In the genomic region with DNA sequence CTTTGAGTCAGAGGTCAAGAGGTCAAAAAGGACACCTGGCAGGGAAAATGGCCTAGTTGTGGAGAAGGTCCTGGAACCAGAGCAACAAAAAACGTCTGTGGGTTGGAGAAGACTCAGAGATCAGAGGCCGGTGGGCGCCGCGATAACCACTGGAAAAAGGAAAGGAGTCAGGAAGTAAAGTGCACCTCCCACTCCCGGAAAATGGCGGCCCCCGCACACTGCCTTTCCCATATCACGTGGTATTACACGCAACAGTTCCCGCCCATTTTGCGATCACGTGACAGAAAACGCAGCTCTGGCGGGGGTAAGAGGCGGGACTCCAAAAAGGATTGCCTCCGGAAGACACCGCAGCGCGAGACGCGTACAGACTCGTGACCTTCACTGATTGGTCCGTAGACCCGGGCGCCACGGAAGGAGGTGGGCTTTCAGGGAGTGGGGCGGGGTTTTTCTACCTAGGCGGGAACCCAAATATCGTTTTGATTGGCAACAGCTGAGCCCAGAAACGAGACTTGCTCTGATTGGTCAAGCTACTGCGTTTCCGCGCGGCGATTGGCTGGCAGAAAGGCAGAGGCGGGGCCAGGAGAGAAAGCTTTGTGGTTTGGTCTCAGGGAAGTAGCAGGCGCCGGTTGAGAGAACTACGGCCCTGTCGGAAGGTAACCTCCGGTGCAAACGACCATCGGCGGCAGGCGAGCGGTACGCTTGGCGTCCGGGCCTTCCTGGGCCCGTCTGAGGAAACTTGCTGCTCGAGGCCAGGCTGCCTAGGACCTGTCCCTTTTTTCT, we compare ENCODE assay signal across 8 cellular contexts. TPM values are rescaled to one million over a fixed set of nuclear protein-coding genes. Genes with fewer than 3 reads are reported as not detected.
DNase-seq lines count a peak whose midpoint lies in the region; ATAC-seq and TF ChIP-seq lines count a peak whose summit lies in the region.

A gene with protein sequence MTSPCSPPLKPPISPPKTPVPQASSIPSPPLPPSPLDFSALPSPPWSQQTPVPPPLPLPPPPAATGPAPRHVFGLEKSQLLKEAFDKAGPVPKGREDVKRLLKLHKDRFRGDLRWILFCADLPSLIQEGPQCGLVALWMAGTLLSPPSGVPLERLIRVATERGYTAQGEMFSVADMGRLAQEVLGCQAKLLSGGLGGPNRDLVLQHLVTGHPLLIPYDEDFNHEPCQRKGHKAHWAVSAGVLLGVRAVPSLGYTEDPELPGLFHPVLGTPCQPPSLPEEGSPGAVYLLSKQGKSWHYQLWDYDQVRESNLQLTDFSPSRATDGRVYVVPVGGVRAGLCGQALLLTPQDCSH (minus strand): TSS at position 193 of the 780 bp plus-strand sequence. CDS start 674 bp downstream, outside the sequence.

- peak within 1 kb of the TSS; percentile 74 for H2AFZ ChIP-seq in PC-3 (ENCODE audit: low read length)

- H3K4me3 ChIP-seq in PC-3 (ENCODE audit: low read length) (peak within 1 kb of the TSS; percentile 95), epithelial cell of proximal tubule (ENCODE audit: low read depth, low read length) (peak within 1 kb of the TSS; percentile 74)

- peak; percentile 99 for DNase-seq in DMS114 treated with DMSO at 0.1 percent for 48 hours (lab: John Stamatoyannopoulos, UW; ENCODE audit: unreplicated experiment)
- DNase-seq in PC-3 = peak; percentile 99
- DNase-seq in activated T-cell treated with anti-CD3 and anti-CD28 coated beads, Interleukin-2, amount 50 U/mL, for 1 hour = peak; percentile 99
- peak; percentile 98 for DNase-seq in epithelial cell of proximal tubule (ENCODE audit: low read depth)
- DNase-seq in mucosa of gallbladder (ENCODE audit: low spot score) = peak; percentile 100
- peak; percentile 99 for DNase-seq in stimulated activated CD8-positive, alpha-beta memory T cell treated with anti-CD3 and anti-CD28 coated beads, Interleukin-4, amount 100 ng/mL, for 4 hours (ENCODE audit: low read depth in 2 of 2, low spot score in 1 of 2)

- H3F3A ChIP-seq in PC-3 (ENCODE audit: low read length, unreplicated experiment) = no peaks in the 10 kb centered on the region

- peaks cover 4% of the 10 kb centered on the region for H3K36me3 ChIP-seq in PC-3 (ENCODE audit: low read depth, low read length)

- no peak for TF ChIP-seq EP300 in Ishikawa (IDR thresholded peaks at IDR 0.05; ENCODE audit: borderline replicate concordance)

- intact Hi-C loops in PC-3 (cut with micrococcal nuclease) = loop anchor here (1.0 to 2.0 kb wide), 2 partner anchors 28 to 34 kb away; partner anchors contain the start of genes COQ8B, ITPKC and RAB4B

- CTCF ChIA-PET in PC-3 (lab: Charles Lee) = no interaction called here

- TF ChIP-seq CTCF in PC-3 (conservative IDR thresholded peaks at IDR 0.05; ENCODE audit: low read depth, low read length) (no peak), epithelial cell of proximal tubule (conservative IDR thresholded peaks at IDR 0.05; ENCODE audit: low read depth, low read length) (no peak)

- BruUV-seq in PC-3 (replicated peaks; lab: Mats Ljungman, UMichigan) = no TSS peak

- peaks cover 30% of the 10 kb centered on the region for H3K4me1 ChIP-seq in PC-3 (ENCODE audit: insufficient read depth, low read length)

- ATAC-seq in GM21576 (IDR thresholded peaks at IDR 0.05; ENCODE audit: unreplicated experiment) (peak; percentile 84), PC-3 (peak; percentile 88)

- H3K9me3 ChIP-seq in PC-3 (ENCODE audit: low read length) = no peaks in the 10 kb centered on the region

- H3K9ac ChIP-seq in PC-3 (ENCODE audit: low read length) = peak within 1 kb of the TSS; percentile 99

- H3K9me2 ChIP-seq in PC-3 (replicated peaks; ENCODE audit: low read length) = no peaks in the 10 kb centered on the region

- H3K79me2 ChIP-seq in PC-3 (ENCODE audit: low read length) = peaks cover 45% of the 10 kb centered on the region

- POLR2A ChIA-PET in PC-3 (lab: Charles Lee; ENCODE audit: unreplicated experiment) = interaction anchor here (0.5 to 1.2 kb wide), 4 partner anchors 27 to 467 kb away, joined by 3 to 20 read pairs (median 8); no protein-coding TSS in a partner anchor

- no peak for TF ChIP-seq RAD21 in Ishikawa (IDR thresholded peaks at IDR 0.05; ENCODE audit: low read depth)

- peaks cover 18% of the 10 kb centered on the region for H4K20me1 ChIP-seq in PC-3 (ENCODE audit: low read length)

- H3K27me3 ChIP-seq in PC-3 (ENCODE audit: low read length) = no peaks in the 10 kb centered on the region

- peak within 1 kb of the TSS; percentile 91 for H3K4me2 ChIP-seq in PC-3 (ENCODE audit: low read length)

- H3K27ac ChIP-seq in PC-3 (ENCODE audit: low read length) = peak within 1 kb of the TSS; percentile 93

TF ChIP-seq in Ishikawa, 13 proteins besides CTCF, POLR2A, EP300 and RAD21:
- TF ChIP-seq YY1 (IDR thresholded peaks at IDR 0.05; ENCODE audit: low read depth) = peak; percentile 95
- no peak for TF ChIP-seq TCF12 (IDR thresholded peaks at IDR 0.05; ENCODE audit: low read depth)
- no peak for TF ChIP-seq FOXM1 (IDR thresholded peaks at IDR 0.05; ENCODE audit: borderline replicate concordance, low read depth)
- TF ChIP-seq CEBPB (IDR thresholded peaks at IDR 0.05) = no peak
- TF ChIP-seq, protein P1, sequence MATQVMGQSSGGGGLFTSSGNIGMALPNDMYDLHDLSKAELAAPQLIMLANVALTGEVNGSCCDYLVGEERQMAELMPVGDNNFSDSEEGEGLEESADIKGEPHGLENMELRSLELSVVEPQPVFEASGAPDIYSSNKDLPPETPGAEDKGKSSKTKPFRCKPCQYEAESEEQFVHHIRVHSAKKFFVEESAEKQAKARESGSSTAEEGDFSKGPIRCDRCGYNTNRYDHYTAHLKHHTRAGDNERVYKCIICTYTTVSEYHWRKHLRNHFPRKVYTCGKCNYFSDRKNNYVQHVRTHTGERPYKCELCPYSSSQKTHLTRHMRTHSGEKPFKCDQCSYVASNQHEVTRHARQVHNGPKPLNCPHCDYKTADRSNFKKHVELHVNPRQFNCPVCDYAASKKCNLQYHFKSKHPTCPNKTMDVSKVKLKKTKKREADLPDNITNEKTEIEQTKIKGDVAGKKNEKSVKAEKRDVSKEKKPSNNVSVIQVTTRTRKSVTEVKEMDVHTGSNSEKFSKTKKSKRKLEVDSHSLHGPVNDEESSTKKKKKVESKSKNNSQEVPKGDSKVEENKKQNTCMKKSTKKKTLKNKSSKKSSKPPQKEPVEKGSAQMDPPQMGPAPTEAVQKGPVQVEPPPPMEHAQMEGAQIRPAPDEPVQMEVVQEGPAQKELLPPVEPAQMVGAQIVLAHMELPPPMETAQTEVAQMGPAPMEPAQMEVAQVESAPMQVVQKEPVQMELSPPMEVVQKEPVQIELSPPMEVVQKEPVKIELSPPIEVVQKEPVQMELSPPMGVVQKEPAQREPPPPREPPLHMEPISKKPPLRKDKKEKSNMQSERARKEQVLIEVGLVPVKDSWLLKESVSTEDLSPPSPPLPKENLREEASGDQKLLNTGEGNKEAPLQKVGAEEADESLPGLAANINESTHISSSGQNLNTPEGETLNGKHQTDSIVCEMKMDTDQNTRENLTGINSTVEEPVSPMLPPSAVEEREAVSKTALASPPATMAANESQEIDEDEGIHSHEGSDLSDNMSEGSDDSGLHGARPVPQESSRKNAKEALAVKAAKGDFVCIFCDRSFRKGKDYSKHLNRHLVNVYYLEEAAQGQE (IDR thresholded peaks at IDR 0.05; ENCODE audit: low read depth) = no peak
- no peak for TF ChIP-seq NFIC (IDR thresholded peaks at IDR 0.05)
- TF ChIP-seq, protein P2, sequence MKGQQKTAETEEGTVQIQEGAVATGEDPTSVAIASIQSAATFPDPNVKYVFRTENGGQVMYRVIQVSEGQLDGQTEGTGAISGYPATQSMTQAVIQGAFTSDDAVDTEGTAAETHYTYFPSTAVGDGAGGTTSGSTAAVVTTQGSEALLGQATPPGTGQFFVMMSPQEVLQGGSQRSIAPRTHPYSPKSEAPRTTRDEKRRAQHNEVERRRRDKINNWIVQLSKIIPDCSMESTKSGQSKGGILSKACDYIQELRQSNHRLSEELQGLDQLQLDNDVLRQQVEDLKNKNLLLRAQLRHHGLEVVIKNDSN (IDR thresholded peaks at IDR 0.05) = peak; percentile 99
- no peak for TF ChIP-seq EGR1 (IDR thresholded peaks at IDR 0.05)
- TF ChIP-seq CREB1 (IDR thresholded peaks at IDR 0.05; ENCODE audit: low read depth) = peak; percentile 67
- peak; percentile 60; the same call in 1 of the 2 replicates for TF ChIP-seq TAF1 (IDR thresholded peaks at IDR 0.05; ENCODE audit: low read depth)
- peak; percentile 89 for TF ChIP-seq MAX (IDR thresholded peaks at IDR 0.05)

RNA-seq across cellular contexts. Expression of the gene that starts here (rescaled TPM):
- total RNA-seq in PC-3 (2014; rRNA removed) (0.40 and 0.86 TPM in 2 replicates), epithelial cell of proximal tubule (2.2 and 3.3 TPM in 2 replicates), mucosa of gallbladder (11.6 TPM)

Comparison
In these comparisons a context has a peak if more than half of its experiments do, and no peak if none do; other contexts are left out.
1. Peak in every context shown above with its lines: DNase-seq, ATAC-seq, H3K4me3 ChIP-seq and H3K27ac ChIP-seq.
2. Peak in DNase-seq, ATAC-seq, H3K4me3 ChIP-seq, H3K27ac ChIP-seq, H3K9ac ChIP-seq and H3K4me2 ChIP-seq in PC-3; RNA of the gene not detected or under 1 TPM.